In genomic region chr2:44668336-44668735, GRCh38 we compare ENCODE assay signal across 1 cellular context.
TF ChIP-seq lines count a peak whose summit lies in the region.

No MANE protein-coding gene starts in this region.

TF ChIP-seq in GM23338, 12 proteins besides CTCF, POLR2A, EP300 and RAD21 (continued from another document):
- TF ChIP-seq REST (IDR thresholded peaks at IDR 0.05; ENCODE audit: unreplicated experiment) (no peak), EZH2phosphoT487 (IDR thresholded peaks at IDR 0.05; ENCODE audit: unreplicated experiment) (no peak)
